In genomic region chr15:101619615-101619865, GRCh38 we compare ENCODE assay signal across 26 cellular contexts.
"Had no signal": no experiment of that assay in that cellular context is flagged by ENCODE, and none has a peak within 500 bp of the region (broad histone marks: within the 10 kb centered on the region; RNA-seq: fewer than 3 reads in every experiment).

No MANE protein-coding gene starts in this region.

- DNase-seq: activated CD4-positive, alpha-beta memory T cell treated with anti-CD3 and anti-CD28 coated beads, Interleukin-2, amount 10 ng/mL, durations not matched to agents 7 days and 5 days; activated CD4-positive, alpha-beta T cell treated with anti-CD3 and anti-CD28 coated beads for 36 hours; activated CD4-positive, alpha-beta T cell treated with anti-CD3 and anti-CD28 coated beads, Interleukin-2, amount 10 ng/mL, durations not matched to agents 7 days and 5 days; activated CD4-positive, alpha-beta T cell treated with anti-CD3 and anti-CD28 coated beads, Interleukin-2, amount 50 U/mL, for 4 hours; activated CD4-positive, CD25-positive, alpha-beta regulatory T cell; activated CD4-positive, CD25-positive, alpha-beta regulatory T cell treated with anti-CD3 and anti-CD28 coated beads, Interleukin-2, amount 50 U/mL, for 72 hours; activated CD8-positive, alpha-beta memory T cell treated with anti-CD3 and anti-CD28 coated beads for 24 hours; activated effector memory CD4-positive, alpha-beta T cell treated with Interleukin-2 at 50 U/mL for 16 hours; activated gamma-delta T cell treated with Interleukin-2 at 50 U/mL for 16 hours; activated naive CD4-positive, alpha-beta T cell treated with anti-CD3 and anti-CD28 coated beads, Interleukin-2, amount 50 U/mL, for 16 hours; activated naive CD4-positive, alpha-beta T cell treated with Interleukin-2 at 50 U/mL for 16 hours; activated T-cell treated with anti-CD3 and anti-CD28 coated beads, Interleukin-2, amount 50 U/mL, for 4 hours; amniotic stem cell; anterior cingulate cortex; brain microvascular endothelial cell; caudate nucleus; colonic mucosa; effector CD8-positive, alpha-beta T cell; esophagus squamous epithelium; foreskin melanocyte; head of caudate nucleus; T-helper 1 cell; T-helper 2 cell had no signal

- H3K27ac ChIP-seq: brain microvascular endothelial cell, colonic mucosa, epithelial cell of prostate, esophagus squamous epithelium had no signal

- ATAC-seq: activated CD4-positive, alpha-beta T cell treated with anti-CD3 and anti-CD28 coated beads for 36 hours; activated T-cell treated with anti-CD3 and anti-CD28 coated beads, Interleukin-2, amount 50 U/mL, for 4 hours; activated T-helper 17 cell treated with anti-CD3 and anti-CD28 coated beads, Interleukin-2, amount 50 U/mL, for 72 hours had no signal

- H3K9me3 ChIP-seq: colonic mucosa, esophagus squamous epithelium had no signal

- H3K4me3 ChIP-seq: colonic mucosa, esophagus squamous epithelium had no signal

- H3K27me3 ChIP-seq: brain microvascular endothelial cell, colonic mucosa had no signal

- H3K27me3 Mint-ChIP-seq: activated CD4-positive, alpha-beta memory T cell treated with anti-CD3 and anti-CD28 coated beads, Interleukin-2, amount 10 ng/mL, durations not matched to agents 7 days and 5 days; activated CD4-positive, alpha-beta T cell treated with anti-CD3 and anti-CD28 coated beads for 36 hours; activated CD4-positive, alpha-beta T cell treated with anti-CD3 and anti-CD28 coated beads, Interleukin-2, amount 10 ng/mL, durations not matched to agents 7 days and 5 days; activated naive CD8-positive, alpha-beta T cell; activated T-helper 17 cell treated with anti-CD3 and anti-CD28 coated beads, Interleukin-2, amount 50 U/mL, for 72 hours had no signal

- H3K36me3 ChIP-seq: brain microvascular endothelial cell, colonic mucosa had no signal

- H3K4me3 Mint-ChIP-seq: activated CD4-positive, alpha-beta memory T cell treated with anti-CD3 and anti-CD28 coated beads, Interleukin-2, amount 10 ng/mL, durations not matched to agents 7 days and 5 days; activated CD4-positive, alpha-beta T cell treated with anti-CD3 and anti-CD28 coated beads for 36 hours; activated CD4-positive, alpha-beta T cell treated with anti-CD3 and anti-CD28 coated beads, Interleukin-2, amount 10 ng/mL, durations not matched to agents 7 days and 5 days; activated naive CD8-positive, alpha-beta T cell; activated T-cell treated with anti-CD3 and anti-CD28 coated beads, Interleukin-2, amount 50 U/mL, for 4 hours; activated T-helper 17 cell treated with anti-CD3 and anti-CD28 coated beads, Interleukin-2, amount 50 U/mL, for 72 hours had no signal

- H3K27ac Mint-ChIP-seq: activated CD4-positive, alpha-beta memory T cell treated with anti-CD3 and anti-CD28 coated beads, Interleukin-2, amount 10 ng/mL, durations not matched to agents 7 days and 5 days; activated CD4-positive, alpha-beta T cell treated with anti-CD3 and anti-CD28 coated beads for 36 hours; activated CD4-positive, alpha-beta T cell treated with anti-CD3 and anti-CD28 coated beads, Interleukin-2, amount 10 ng/mL, durations not matched to agents 7 days and 5 days; activated naive CD8-positive, alpha-beta T cell; activated T-helper 17 cell treated with anti-CD3 and anti-CD28 coated beads, Interleukin-2, amount 50 U/mL, for 72 hours had no signal
